In genomic region chr2:159895258-159896209, GRCh38 we compare ENCODE assay signal across 8 cellular contexts. TPM values are rescaled to one million over a fixed set of nuclear protein-coding genes. Genes with fewer than 3 reads are reported as not detected.
A peak's percentile ranks its signal among the peaks of the same experiment; 100 is the strongest.
DNase-seq lines count a peak whose midpoint lies in the region; ATAC-seq and TF ChIP-seq lines count a peak whose summit lies in the region.
"Had no signal": no experiment of that assay in that cellular context is flagged by ENCODE, and none has a peak within 500 bp of the region (broad histone marks: within the 10 kb centered on the region; RNA-seq: fewer than 3 reads in every experiment).

No MANE protein-coding gene starts in this region.

- no peaks in the 10 kb centered on the region for H3K36me3 ChIP-seq in sigmoid colon

- no peak for TF ChIP-seq CTCF in foreskin fibroblast (IDR thresholded peaks at IDR 0.05; ENCODE audit: low read depth, low read length)
- TF ChIP-seq CTCF in sigmoid colon (IDR thresholded peaks at IDR 0.05) = no peak

- ATAC-seq in GM18508 (IDR thresholded peaks at IDR 0.05; ENCODE audit: insufficient read depth, unreplicated experiment) (peak; percentile 44), GM19467 (IDR thresholded peaks at IDR 0.05; ENCODE audit: unreplicated experiment) (peak; percentile 44), HG03196 (IDR thresholded peaks at IDR 0.05; ENCODE audit: unreplicated experiment) (peak; percentile 51)

- no peak for TF ChIP-seq POLR2A in sigmoid colon (IDR thresholded peaks at IDR 0.05)

- WGBS in sigmoid colon, 2 donors = 67 to 75% methylated on average over 5 of the region's 5 CpGs

- intact Hi-C loops in sigmoid colon (cut with DNase I) = no loop called here

- no peak overlapping the region for H3K4me3 ChIP-seq in foreskin fibroblast (ENCODE audit: low read depth in 1 of 2, low read length in 2 of 2)
- no peak overlapping the region for H3K4me3 ChIP-seq in sigmoid colon

- no peaks in the 10 kb centered on the region for H3K27me3 ChIP-seq in sigmoid colon

- no peaks in the 10 kb centered on the region for H3K4me1 ChIP-seq in sigmoid colon

- H3K9me3 ChIP-seq in sigmoid colon = no peaks in the 10 kb centered on the region

- no peak overlapping the region for H3K27ac ChIP-seq in sigmoid colon

- TF ChIP-seq EP300 in sigmoid colon (IDR thresholded peaks at IDR 0.05) = no peak

- DNase-seq in foreskin fibroblast = peak; percentile 10 to 36
- DNase-seq in cerebellum (ENCODE audit: low spot score) = no peak
- DNase-seq in sigmoid colon = no peak
- no peak for DNase-seq in GOT3 (lab: John Stamatoyannopoulos, UW)
- DNase-seq: retina had no signal

RNA-seq across cellular contexts. Expression of gene LY75, which starts 9.0 kb away (rescaled TPM):
- 2.9 TPM for total RNA-seq in cerebellum
- total RNA-seq in sigmoid colon = 1 to 10 TPM in 3 of 4 donors, under 1 TPM in 1; 0.66 to 1.9 (median 1.3) TPM
- 10 to 100 TPM in 2 of 3 donors, 1 to 10 TPM in 1; 8.4 to 20.2 (median 13.9) TPM for polyA plus RNA-seq in sigmoid colon

Comparison
In these comparisons a context has a peak if more than half of its experiments do, and no peak if none do; other contexts are left out.
1. DNase-seq: peak in foreskin fibroblast (2 of 2); none in cerebellum (single experiment), sigmoid colon (single experiment) and GOT3 (single experiment).
2. Peak in every context shown above with its lines, with median percentiles within 50 percentile points of each other: ATAC-seq.